ENCODE assay signal across 30 cellular contexts in the genomic region with DNA sequence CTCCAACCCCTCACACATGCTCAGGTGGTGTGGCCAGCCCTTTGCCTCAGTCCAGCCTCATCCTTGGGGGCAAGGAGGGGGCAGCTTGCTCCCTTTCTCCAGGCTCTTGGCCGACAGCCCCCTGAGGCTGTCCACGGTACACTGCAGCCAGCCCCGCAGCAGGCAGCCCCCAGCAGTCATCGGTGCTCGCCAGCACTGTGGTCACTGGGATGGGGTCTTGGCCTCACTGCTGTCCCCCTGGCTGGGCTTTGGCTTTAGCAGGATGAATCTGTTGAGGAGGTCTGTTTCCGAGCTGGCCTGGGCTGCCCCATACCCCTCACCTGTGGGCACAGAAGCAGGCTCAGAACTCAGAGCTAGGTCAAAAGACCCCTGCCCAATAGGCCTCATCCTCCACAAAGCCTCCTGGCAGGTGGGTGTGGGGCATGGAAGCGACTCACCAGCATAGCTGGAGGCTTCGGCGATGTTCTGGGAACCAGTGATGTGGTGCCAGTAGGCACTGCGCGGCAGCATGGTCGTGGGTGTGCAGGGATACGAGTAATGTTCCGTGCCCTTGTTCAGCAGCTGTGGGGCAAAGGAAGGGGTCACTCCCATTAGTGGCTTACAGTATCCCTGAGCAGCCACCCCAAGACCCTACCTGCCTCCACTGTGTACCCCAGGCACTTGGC. TPM values are rescaled to one million over a fixed set of nuclear protein-coding genes. Genes with fewer than 3 reads are reported as not detected.
DNase-seq lines count a peak whose midpoint lies in the region; ATAC-seq and TF ChIP-seq lines count a peak whose summit lies in the region.
"Had no signal": no experiment of that assay in that cellular context is flagged by ENCODE, and none has a peak within 500 bp of the region (broad histone marks: within the 10 kb centered on the region; RNA-seq: fewer than 3 reads in every experiment).

No MANE protein-coding gene starts in this region.

- 94 to 95% methylated on average over 13 of the region's 14 CpGs for WGBS in mesodermal cell (ENCODE audit: insufficient coverage in 2 of 2), 2 experiments

- no peak overlapping the region for H3K4me3 ChIP-seq in CD4-positive, CD25-positive, alpha-beta regulatory T cell (ENCODE audit: low read depth, low read length)
- H3K4me3 ChIP-seq in coronary artery (no peak overlapping the region), mesodermal cell (ENCODE audit: extremely low read depth, insufficient read depth, low read length, poor library complexity, severe bottlenecking) (no peak overlapping the region)
- H3K4me3 ChIP-seq: breast epithelium, heart left ventricle, neural progenitor cell, psoas muscle, testis had no signal

- no peaks in the 10 kb centered on the region for H3K9me3 ChIP-seq in CD4-positive, CD25-positive, alpha-beta regulatory T cell (ENCODE audit: control insufficient read depth in 2 of 2, low read length in 2 of 2)
- no peaks in the 10 kb centered on the region for H3K9me3 ChIP-seq in mesodermal cell (ENCODE audit: control insufficient read depth, low read length)
- H3K9me3 ChIP-seq: breast epithelium, heart left ventricle, psoas muscle, testis had no signal

- TF ChIP-seq CTCF in coronary artery (IDR thresholded peaks at IDR 0.05) = no peak

- ATAC-seq in CD4-positive, CD25-positive, alpha-beta regulatory T cell (ENCODE audit: low read depth in 2 of 2) = no peak
- ATAC-seq: activated T-helper 17 cell treated with anti-CD3 and anti-CD28 coated beads, Interleukin-2, amount 50 U/mL, for 72 hours; CD8-positive, alpha-beta T cell; effector memory CD8-positive, alpha-beta T cell; esophagus mucosa; foreskin keratinocyte; heart left ventricle; Right ventricle myocardium inferior had no signal

- H3K4me1 ChIP-seq in CD4-positive, CD25-positive, alpha-beta regulatory T cell (ENCODE audit: control insufficient read depth, insufficient read depth, low read length, poor library complexity, severe bottlenecking) = peaks cover 13% of the 10 kb centered on the region
- peaks cover 21% of the 10 kb centered on the region for H3K4me1 ChIP-seq in mesodermal cell (ENCODE audit: control insufficient read depth, insufficient read depth, low read length, poor library complexity, severe bottlenecking)
- H3K4me1 ChIP-seq: breast epithelium, foreskin keratinocyte had no signal

- peak overlapping the region; percentile 2 for H3K27ac ChIP-seq in CD4-positive, CD25-positive, alpha-beta regulatory T cell (ENCODE audit: insufficient read depth, low read length, poor library complexity, severe bottlenecking)
- no peak overlapping the region for H3K27ac ChIP-seq in coronary artery
- peak overlapping the region; percentile 46 for H3K27ac ChIP-seq in mesodermal cell (ENCODE audit: low read depth, low read length, severe bottlenecking)
- H3K27ac ChIP-seq: foreskin keratinocyte, psoas muscle, testis, VCaP had no signal

- no peak overlapping the region for H3K4me3 Mint-ChIP-seq in CD4-positive, CD25-positive, alpha-beta regulatory T cell
- H3K4me3 Mint-ChIP-seq: activated CD4-positive, alpha-beta T cell treated with anti-CD3 and anti-CD28 coated beads, Interleukin-2, amount 10 ng/mL, durations not matched to agents 24 days and 14 days; activated T-helper 17 cell treated with anti-CD3 and anti-CD28 coated beads, Interleukin-2, amount 50 U/mL, for 72 hours; CD8-positive, alpha-beta T cell; effector memory CD8-positive, alpha-beta T cell; HFFc6; neural progenitor cell had no signal

- H3K4me1 Mint-ChIP-seq in CD4-positive, CD25-positive, alpha-beta regulatory T cell = peaks cover 4 to 16% (median 10%) of the 10 kb centered on the region in 4 donors

- no peak overlapping the region for H3K27ac Mint-ChIP-seq in CD4-positive, CD25-positive, alpha-beta regulatory T cell
- H3K27ac Mint-ChIP-seq: activated CD4-positive, alpha-beta T cell treated with anti-CD3 and anti-CD28 coated beads, Interleukin-2, amount 10 ng/mL, durations not matched to agents 24 days and 14 days; activated T-helper 17 cell treated with anti-CD3 and anti-CD28 coated beads, Interleukin-2, amount 50 U/mL, for 72 hours; CD8-positive, alpha-beta T cell; HFFc6; neural progenitor cell had no signal

- no peaks in the 10 kb centered on the region for H3K27me3 Mint-ChIP-seq in CD4-positive, CD25-positive, alpha-beta regulatory T cell
- H3K27me3 Mint-ChIP-seq: activated CD4-positive, alpha-beta T cell treated with anti-CD3 and anti-CD28 coated beads, Interleukin-2, amount 10 ng/mL, durations not matched to agents 24 days and 14 days; activated T-helper 17 cell treated with anti-CD3 and anti-CD28 coated beads, Interleukin-2, amount 50 U/mL, for 72 hours; effector memory CD8-positive, alpha-beta T cell had no signal

- H3K9me3 Mint-ChIP-seq in CD4-positive, CD25-positive, alpha-beta regulatory T cell = peaks cover 0 to 3% (median 0%) of the 10 kb centered on the region in 7 donors
- H3K9me3 Mint-ChIP-seq: activated CD4-positive, alpha-beta T cell treated with anti-CD3 and anti-CD28 coated beads, Interleukin-2, amount 10 ng/mL, durations not matched to agents 24 days and 14 days; activated T-helper 17 cell treated with anti-CD3 and anti-CD28 coated beads, Interleukin-2, amount 50 U/mL, for 72 hours; CD8-positive, alpha-beta T cell; effector memory CD8-positive, alpha-beta T cell; HFFc6; neural progenitor cell had no signal

- H3K36me3 Mint-ChIP-seq in CD4-positive, CD25-positive, alpha-beta regulatory T cell = peaks cover 22% of the 10 kb centered on the region

- DNase-seq in Ammon's horn (ENCODE audit: low spot score) = peak; percentile 74
- no peak for DNase-seq in CD4-positive, CD25-positive, alpha-beta regulatory T cell
- peak; percentile 62 for DNase-seq in coronary artery (ENCODE audit: low spot score)
- no peak for DNase-seq in kidney glomerular epithelial cell (lab: John Stamatoyannopoulos, UW)
- DNase-seq in NCI-H524 (lab: John Stamatoyannopoulos, UW) = no peak
- no peak for DNase-seq in NCI-H128 (lab: John Stamatoyannopoulos, UW; ENCODE audit: unreplicated experiment)
- DNase-seq: activated CD4-positive, alpha-beta T cell treated with anti-CD3 and anti-CD28 coated beads, Interleukin-2, amount 10 ng/mL, durations not matched to agents 24 days and 14 days; activated naive CD4-positive, alpha-beta T cell treated with anti-CD3 and anti-CD28 coated beads, Interleukin-2, amount 50 U/mL, for 16 hours; amniotic stem cell; CD8-positive, alpha-beta T cell; effector memory CD8-positive, alpha-beta T cell; foreskin keratinocyte; heart left ventricle; HFFc6; Karpas-422; NCI-H1694; NCI-H2171; NCI-H510A treated with DMSO at 0.1 percent for 48 hours; PC-3; stimulated activated CD4-positive, alpha-beta T cell treated with anti-CD3 and anti-CD28 coated beads, Interleukin-15, amount 100 ng/mL, for 24 hours; stimulated activated naive CD4-positive, alpha-beta T cell treated with Interleukin-2 at 50 U/mL for 16 hours; testis had no signal

- peaks cover 35% of the 10 kb centered on the region for H3K36me3 ChIP-seq in CD4-positive, CD25-positive, alpha-beta regulatory T cell (ENCODE audit: control insufficient read depth, insufficient read depth, low read length)
- peaks cover 98% of the 10 kb centered on the region for H3K36me3 ChIP-seq in mesodermal cell (ENCODE audit: control insufficient read depth, insufficient read depth, low read length)
- H3K36me3 ChIP-seq: neural progenitor cell had no signal

- H3K27me3 ChIP-seq in CD4-positive, CD25-positive, alpha-beta regulatory T cell (ENCODE audit: control insufficient read depth, insufficient read depth, low read length) = no peaks in the 10 kb centered on the region
- H3K27me3 ChIP-seq: breast epithelium, foreskin keratinocyte, heart left ventricle, neural progenitor cell, testis had no signal

RNA-seq across cellular contexts. Expression of a gene that starts 10.8 kb away (rescaled TPM):
- 79.8 TPM for total RNA-seq in CD4-positive, CD25-positive, alpha-beta regulatory T cell
- 10 to 100 TPM; 41.9 to 48.0 (median 45.3) TPM for polyA plus RNA-seq in CD4-positive, CD25-positive, alpha-beta regulatory T cell
- polyA plus RNA-seq in mesodermal cell (2013, experiment 1 of 2) = 107 TPM
- polyA plus RNA-seq in mesodermal cell (2013, experiment 2 of 2) = 90.5 TPM

RNA-seq across cellular contexts. Expression of a gene that starts 13.0 kb away (rescaled TPM):
- total RNA-seq in CD4-positive, CD25-positive, alpha-beta regulatory T cell = 1.8 TPM
- 1 to 10 TPM in 3 of 4 donors, under 1 TPM in 1; 0.99 to 1.4 (median 1.1) TPM for polyA plus RNA-seq in CD4-positive, CD25-positive, alpha-beta regulatory T cell
- 710 TPM for polyA plus RNA-seq in mesodermal cell (2013, experiment 1 of 2)
- polyA plus RNA-seq in mesodermal cell (2013, experiment 2 of 2) = 670 TPM

RNA-seq across cellular contexts. Expression of a gene that starts 26.0 kb away (rescaled TPM):
- 18.5 TPM for total RNA-seq in CD4-positive, CD25-positive, alpha-beta regulatory T cell
- 10 to 100 TPM; 24.4 to 33.6 (median 27.8) TPM for polyA plus RNA-seq in CD4-positive, CD25-positive, alpha-beta regulatory T cell
- polyA plus RNA-seq in mesodermal cell (2013, experiment 1 of 2) = 32.8 TPM
- 34.7 TPM for polyA plus RNA-seq in mesodermal cell (2013, experiment 2 of 2)

RNA-seq across cellular contexts. Expression of a gene that starts 26.1 kb away (rescaled TPM):
- 27.1 TPM for total RNA-seq in CD4-positive, CD25-positive, alpha-beta regulatory T cell
- polyA plus RNA-seq in CD4-positive, CD25-positive, alpha-beta regulatory T cell = 10 to 100 TPM; 49.2 to 56.5 (median 53.3) TPM
- 64.5 TPM for polyA plus RNA-seq in mesodermal cell (2013, experiment 1 of 2)
- 59.6 TPM for polyA plus RNA-seq in mesodermal cell (2013, experiment 2 of 2)

Comparison
In these comparisons a context has a peak if more than half of its experiments do, and no peak if none do; other contexts are left out.
1. DNase-seq: peak in Ammon's horn (single experiment) and coronary artery (single experiment); none in CD4-positive, CD25-positive, alpha-beta regulatory T cell (0 of 3), kidney glomerular epithelial cell (single experiment), NCI-H524 (0 of 2) and NCI-H128 (single experiment).
2. H3K27ac ChIP-seq: peak in CD4-positive, CD25-positive, alpha-beta regulatory T cell (single experiment) and mesodermal cell (single experiment); none in coronary artery (0 of 2).